In the genomic region with DNA sequence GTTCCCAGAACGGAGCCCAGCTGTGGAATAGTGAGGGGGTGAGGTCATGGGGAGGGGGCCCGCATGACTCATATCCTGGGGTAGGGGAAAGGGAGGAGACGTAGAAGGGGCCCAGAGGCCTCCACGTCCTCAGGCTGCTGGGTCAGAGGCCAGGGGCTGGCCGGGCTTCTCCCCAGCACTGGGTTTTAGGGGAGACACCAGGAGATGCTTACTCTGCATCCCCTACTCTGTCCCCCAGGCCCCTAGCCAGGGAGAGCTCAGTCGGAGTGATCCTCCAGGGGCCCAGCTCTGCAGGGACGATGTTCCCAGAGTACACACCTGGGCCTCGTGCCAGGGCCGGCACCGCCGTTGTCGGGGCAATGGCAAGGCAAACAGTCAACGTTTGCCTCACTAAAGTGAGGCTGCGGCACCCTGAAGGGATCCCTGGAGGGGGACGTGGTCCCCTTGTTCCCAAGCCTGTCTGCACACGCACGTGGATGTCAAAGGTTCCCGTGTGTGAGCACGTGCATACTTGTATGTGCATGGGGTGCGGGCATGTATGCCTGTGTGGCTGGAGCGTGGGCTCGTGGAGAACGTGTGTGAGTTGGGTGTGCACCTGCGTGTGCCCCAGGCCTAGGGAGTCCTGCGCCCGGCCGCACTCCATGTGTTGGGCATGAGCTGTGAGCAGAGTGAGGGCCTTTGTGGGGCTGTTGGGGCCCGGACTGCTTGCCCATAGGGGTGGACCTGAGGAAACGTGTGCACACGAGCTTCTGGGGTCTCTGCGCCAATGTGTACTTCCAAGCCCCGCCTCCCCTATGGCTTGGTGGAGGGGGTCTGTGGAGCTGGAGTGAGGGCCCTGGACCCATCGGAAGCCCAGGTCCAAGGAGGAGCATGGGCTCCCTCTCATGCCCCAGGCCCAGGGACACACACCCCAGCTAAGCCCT, we compare ENCODE assay signal across 9 cellular contexts. TPM values are rescaled to one million over a fixed set of nuclear protein-coding genes. Genes with fewer than 3 reads are reported as not detected.
DNase-seq lines count a peak whose midpoint lies in the region; ATAC-seq and TF ChIP-seq lines count a peak whose summit lies in the region.
"Had no signal": no experiment of that assay in that cellular context is flagged by ENCODE, and none has a peak within 500 bp of the region (broad histone marks: within the 10 kb centered on the region; RNA-seq: fewer than 3 reads in every experiment).

No MANE protein-coding gene starts in this region.

- H3K27ac ChIP-seq in heart right ventricle (peak overlapping the region; percentile 76 to 100 (median 94)), urinary bladder (ENCODE audit: low read depth) (peak overlapping the region; percentile 95)
- H3K27ac ChIP-seq: WERI-Rb-1 had no signal

- TF ChIP-seq CTCF in heart right ventricle (IDR thresholded peaks at IDR 0.05) = no peak
- no peak for TF ChIP-seq CTCF in omental fat pad (IDR thresholded peaks at IDR 0.05)

- intact Hi-C loops in heart right ventricle (cut with DNase I) = loop anchor here in 1 of 10 donors (5.0 kb wide), 1 partner anchor 35 kb away; no protein-coding TSS in a partner anchor

- peaks cover 0 to 14% (median 0%) of the 10 kb centered on the region in 9 donors for H3K36me3 ChIP-seq in heart right ventricle
- no peaks in the 10 kb centered on the region for H3K36me3 ChIP-seq in urinary bladder (ENCODE audit: insufficient read depth)
- H3K36me3 ChIP-seq: WERI-Rb-1 had no signal

- H3K4me1 ChIP-seq in heart right ventricle (peaks cover 39 to 87% (median 72%) of the 10 kb centered on the region in 9 donors), urinary bladder (ENCODE audit: insufficient read depth) (no peaks in the 10 kb centered on the region)

- H3K4me3 ChIP-seq in heart right ventricle = no peak overlapping the region
- H3K4me3 ChIP-seq in urinary bladder (ENCODE audit: low read depth, low read length) = no peak overlapping the region

- H3K27me3 ChIP-seq in heart right ventricle = no peaks in the 10 kb centered on the region

- no peak for ATAC-seq in heart right ventricle
- no peak for ATAC-seq in omental fat pad (ENCODE audit: low FRiP score)

- H3K9me3 ChIP-seq in heart right ventricle = no peaks in the 10 kb centered on the region

- peak; percentile 61 for DNase-seq in activated effector memory CD4-positive, alpha-beta T cell treated with anti-CD3 and anti-CD28 coated beads, Interleukin-2, amount 50 U/mL, for 16 hours
- no peak for DNase-seq in activated effector memory CD4-positive, alpha-beta T cell treated with Interleukin-2 at 50 U/mL for 16 hours
- DNase-seq in heart right ventricle = peak; percentile 67 to 78
- no peak for DNase-seq in DMS 273 treated with DMSO at 0.1 percent for 48 hours (lab: John Stamatoyannopoulos, UW)
- no peak for DNase-seq in omental fat pad (ENCODE audit: low spot score)
- DNase-seq: MV-4-11, WERI-Rb-1 had no signal

- 46 to 50% methylated on average over 33 of the region's 33 CpGs for WGBS in heart right ventricle, 2 donors
- WGBS in urinary bladder = 33% methylated on average over 33 of the region's 33 CpGs

RNA-seq across cellular contexts. Expression of gene PRR33, which starts 14.2 kb away (rescaled TPM):
- total RNA-seq in heart right ventricle (1 to 10 TPM; 2.3 to 4.9 (median 3.5) TPM), urinary bladder (not detected), omental fat pad (not detected)
- polyA plus RNA-seq in heart right ventricle (1 to 10 TPM in 1 of 2 donors, under 1 TPM in 1; 0.09 to 6.5 TPM), urinary bladder (0.28 TPM)
- total RNA-seq: CD8-positive, alpha-beta memory T cell had no signal

RNA-seq across cellular contexts. Expression of gene LSP1, which starts 24.6 kb away (rescaled TPM):
- total RNA-seq in heart right ventricle = 10 to 100 TPM; 16.0 to 57.2 (median 20.8) TPM
- polyA plus RNA-seq in heart right ventricle = 10 to 100 TPM; 21.3 to 21.5 TPM
- 50.7 TPM for total RNA-seq in urinary bladder
- 160 TPM for polyA plus RNA-seq in urinary bladder
- total RNA-seq in omental fat pad = 10 to 100 TPM; 12.1 to 71.2 (median 49.8) TPM

RNA-seq across cellular contexts. Expression of gene TNNI2, which starts 38.7 kb away (rescaled TPM):
- total RNA-seq in heart right ventricle = under 1 TPM in 3 of 10 donors, not detected in 7; 0.36 to 0.55 (median 0.46) TPM
- polyA plus RNA-seq in heart right ventricle = 1 to 10 TPM in 1 of 2 donors, under 1 TPM in 1; 0.71 to 1.2 TPM
- total RNA-seq in urinary bladder = 32.6 TPM
- polyA plus RNA-seq in urinary bladder = 4.6 TPM
- total RNA-seq in omental fat pad = 1 to 10 TPM in 3 of 4 donors, not detected in 1; 1.4 to 3.7 (median 2.4) TPM
- polyA plus RNA-seq: CD8-positive, alpha-beta memory T cell had no signal

RNA-seq across cellular contexts. Expression of gene TNNT3, which starts 42.0 kb away (rescaled TPM):
- total RNA-seq in heart right ventricle (10 to 100 TPM; 12.5 to 49.9 (median 39.9) TPM), urinary bladder (61.6 TPM), omental fat pad (10 to 100 TPM in 3 of 4 donors, 1 to 10 TPM in 1; 4.6 to 21.3 (median 14.4) TPM)
- polyA plus RNA-seq in heart right ventricle (10 to 100 TPM; 45.7 to 48.5 TPM), urinary bladder (39.3 TPM)
- polyA plus RNA-seq: CD8-positive, alpha-beta memory T cell had no signal

RNA-seq across cellular contexts. Expression of gene SYT8, which starts 42.7 kb away (rescaled TPM):
- total RNA-seq in heart right ventricle (not detected), urinary bladder (3.4 TPM), omental fat pad (not detected)
- polyA plus RNA-seq in heart right ventricle (not detected), urinary bladder (35.6 TPM)
- total RNA-seq: CD8-positive, alpha-beta memory T cell had no signal
- polyA plus RNA-seq: CD8-positive, alpha-beta memory T cell had no signal

Comparison
In these comparisons a context has a peak if more than half of its experiments do, and no peak if none do; other contexts are left out.
1. DNase-seq: peak in activated effector memory CD4-positive, alpha-beta T cell treated with anti-CD3 and anti-CD28 coated beads, Interleukin-2, amount 50 U/mL, for 16 hours (single experiment) and heart right ventricle (2 of 2); none in activated effector memory CD4-positive, alpha-beta T cell treated with Interleukin-2 at 50 U/mL for 16 hours (single experiment), DMS 273 treated with DMSO at 0.1 percent for 48 hours (single experiment) and omental fat pad (single experiment).